ENCODE assay signal across 15 cellular contexts in genomic region chr2:178177066-178177679, GRCh38. TPM values are rescaled to one million over a fixed set of nuclear protein-coding genes. Genes with fewer than 3 reads are reported as not detected.
DNase-seq lines count a peak whose midpoint lies in the region; ATAC-seq, FAIRE-seq and TF ChIP-seq lines count a peak whose summit lies in the region.
"Had no signal": no experiment of that assay in that cellular context is flagged by ENCODE, and none has a peak within 500 bp of the region (broad histone marks: within the 10 kb centered on the region; RNA-seq: fewer than 3 reads in every experiment).

No MANE protein-coding gene starts in this region.

- no peak overlapping the region for H2AK5ac ChIP-seq in H1 (ENCODE audit: low read depth, low read length)

- POLR2A ChIA-PET in H1 (lab: Charles Lee; ENCODE audit: partially characterized antibody) = interaction anchor here (0.6 to 0.9 kb wide), 2 partner anchors 16 to 71 kb away, joined by 3 read pairs; no protein-coding TSS in a partner anchor

- no peaks in the 10 kb centered on the region for H3K9me3 ChIP-seq in H1 (ENCODE audit: insufficient read depth in 2 of 2, low read depth in 1 of 2, low read length in 1 of 2)
- no peaks in the 10 kb centered on the region for H3K9me3 ChIP-seq in right cardiac atrium (ENCODE audit: control insufficient read depth, low read length)
- H3K9me3 ChIP-seq: BE2C, psoas muscle had no signal

- H3K79me1 ChIP-seq in H1 (ENCODE audit: low read depth, low read length) = no peaks in the 10 kb centered on the region

- no peak for TF ChIP-seq CTCF in H1 (IDR thresholded peaks at IDR 0.05; ENCODE audit: control extremely low read depth in 1 of 3, insufficient read depth in 1 of 3, low read depth in 1 of 3, low read length in 3 of 3)

- no peak overlapping the region for H3K14ac ChIP-seq in H1 (ENCODE audit: insufficient read length)

- peaks cover 2% of the 10 kb centered on the region; the same call in 1 of the 2 replicates for H3K23me2 ChIP-seq in H1 (ENCODE audit: low read depth, low read length)

- H3K9ac ChIP-seq in H1 (replicated peaks in 1 of 4; ENCODE audit: extremely low read depth in 1 of 4, low read depth in 3 of 4, low read length in 3 of 4) = no peak overlapping the region

- in situ Hi-C loops in ACHN (cut with HindIII; ENCODE audit: low pct_ligation_motif_present, low pct_unique_long_range_greater_than_20kb, low sequenced_read_pairs) = no loop called here

- no peaks in the 10 kb centered on the region for H3K79me2 ChIP-seq in H1 (ENCODE audit: control insufficient read depth in 1 of 2, insufficient read depth in 2 of 2, low read length in 2 of 2)

- no peak overlapping the region for H2BK20ac ChIP-seq in H1 (ENCODE audit: low read length)

- H3K18ac ChIP-seq in H1 (ENCODE audit: extremely low read depth, low read length) = no peak overlapping the region

- H3K36me3 ChIP-seq in H1 (ENCODE audit: control insufficient read depth in 2 of 4, insufficient read depth in 4 of 4, low read length in 3 of 4) = no peaks in the 10 kb centered on the region
- H3K36me3 ChIP-seq: BE2C had no signal

- H2BK12ac ChIP-seq in H1 (ENCODE audit: low read depth, low read length) = no peak overlapping the region

- no peak for TF ChIP-seq POLR2A in H1 (IDR thresholded peaks at IDR 0.05; ENCODE audit: control extremely low read depth in 1 of 2, low read depth in 2 of 2, low read length in 2 of 2)

- H3K4me1 ChIP-seq in H1 (replicated peaks in 1 of 4; ENCODE audit: control insufficient read depth in 3 of 4, insufficient read depth in 4 of 4, low read length in 3 of 4) = no peaks in the 10 kb centered on the region
- H3K4me1 ChIP-seq in right cardiac atrium (ENCODE audit: control insufficient read depth, insufficient read depth, low read length) = no peaks in the 10 kb centered on the region
- H3K4me1 ChIP-seq: BE2C, psoas muscle had no signal

- no peak for TF ChIP-seq RAD21 in H1 (IDR thresholded peaks at IDR 0.05 in 1 of 2, conservative IDR thresholded peaks at IDR 0.05 in 1 of 2; ENCODE audit: low read depth in 2 of 2, low read length in 2 of 2)

- DNase-seq in ACHN (peak; percentile 43), HCEC 1CT (peak; percentile 80), SIG-M5 (lab: John Stamatoyannopoulos, UW) (peak; percentile 19), H1 (ENCODE audit: low read depth in 1 of 2, low spot score in 2 of 2) (no peak), NCI-H1436 (lab: John Stamatoyannopoulos, UW) (no peak), left ventricle myocardium superior (no peak), right cardiac atrium (no peak)
- DNase-seq: activated CD4-positive, alpha-beta T cell treated with anti-CD3 and anti-CD28 coated beads, Interleukin-2, amount 10 ng/mL, durations not matched to agents 7 days and 5 days; activated T-cell treated with anti-CD3 and anti-CD28 coated beads, Interleukin-2, amount 50 U/mL, for 72 hours; anterior cingulate cortex; BE2C; head of caudate nucleus; psoas muscle; stimulated activated CD4-positive, alpha-beta T cell treated with anti-CD3 and anti-CD28 coated beads, Interleukin-2, amount 100 ng/mL, for 24 hours had no signal

- H4K5ac ChIP-seq in H1 (ENCODE audit: insufficient read length, low read depth, low read length) = no peak overlapping the region

- H4K8ac ChIP-seq in H1 (ENCODE audit: extremely low read depth, insufficient read depth, low read length) = no peak overlapping the region

- no peak overlapping the region for H3K4ac ChIP-seq in H1 (replicated peaks; ENCODE audit: insufficient read length, low read depth, low read length)

- H4K20me1 ChIP-seq in H1 (replicated peaks in 1 of 2; ENCODE audit: control insufficient read depth in 1 of 2, insufficient read depth in 2 of 2, low read length in 2 of 2) = no peaks in the 10 kb centered on the region

- H3K27ac ChIP-seq in H1 (ENCODE audit: low read depth, low read length) = no peak overlapping the region
- H3K27ac ChIP-seq in right cardiac atrium (ENCODE audit: low read length) = no peak overlapping the region
- H3K27ac ChIP-seq: psoas muscle had no signal

- peak overlapping the region; percentile 45; the same call in 1 of the 2 replicates for H2AFZ ChIP-seq in H1 (ENCODE audit: low read length)

- H4K91ac ChIP-seq in H1 (replicated peaks; ENCODE audit: insufficient read length, low read length) = no peak overlapping the region

- no peaks in the 10 kb centered on the region for H3K27me3 ChIP-seq in H1 (replicated peaks in 1 of 4; ENCODE audit: control insufficient read depth in 3 of 4, extremely low read depth in 1 of 4, insufficient read depth in 3 of 4, low read length in 3 of 4)
- H3K27me3 ChIP-seq in right cardiac atrium (ENCODE audit: control insufficient read depth, insufficient read depth) = no peaks in the 10 kb centered on the region
- H3K27me3 ChIP-seq: BE2C had no signal

- H3K4me2 ChIP-seq in H1 (ENCODE audit: insufficient read depth in 1 of 2, low read depth in 2 of 2, low read length in 2 of 2) = no peak overlapping the region

- WGBS in H1 (ENCODE audit: extremely low coverage in 1 of 2, insufficient coverage in 1 of 2, insufficient read length in 1 of 2, insufficient replicate concordance in 2 of 2, low coverage in 1 of 2, low lambda C conversion rate in 2 of 2, missing lambda C conversion rate in 1 of 2), 2 experiments = 79 to 100% methylated on average over 1 of the region's 1 CpG
- 77% methylated on average over 1 of the region's 1 CpG for WGBS in right cardiac atrium

- no peak overlapping the region for H2BK15ac ChIP-seq in H1 (ENCODE audit: low read length)

- H2BK120ac ChIP-seq in H1 (replicated peaks; ENCODE audit: low read depth, low read length) = no peak overlapping the region

- TF ChIP-seq EP300 in H1 (IDR thresholded peaks at IDR 0.05; ENCODE audit: borderline replicate concordance in 1 of 2, low read depth in 2 of 2, low read length in 2 of 2) = no peak

- H2BK5ac ChIP-seq in H1 (ENCODE audit: low read depth, low read length) = no peak overlapping the region

- H3K56ac ChIP-seq in H1 (replicated peaks; ENCODE audit: insufficient read length, low read depth, low read length) = no peak overlapping the region

- FAIRE-seq in H1 (lab: Jason Lieb, UNC) = no peak

- CTCF ChIA-PET in H1 (lab: Charles Lee; ENCODE audit: partially characterized antibody) = interaction anchor here (0.7 kb wide), 1 partner anchor 35 kb away, joined by 3 read pairs; no protein-coding TSS in a partner anchor

- H3K23ac ChIP-seq in H1 (ENCODE audit: insufficient read length) = no peak overlapping the region

- intact Hi-C loops in left ventricle myocardium superior (cut with micrococcal nuclease) = no loop called here
- intact Hi-C loops in right cardiac atrium (cut with DNase I) = loop anchor here in 1 of 4 donors (10.0 kb wide), 1 partner anchor 62 kb away; the partner anchor contains the start of gene RBM45

- ATAC-seq in left ventricle myocardium superior (no peak), right cardiac atrium (no peak), GM21576 (IDR thresholded peaks at IDR 0.05; ENCODE audit: unreplicated experiment) (no peak)
- ATAC-seq: activated T-cell treated with anti-CD3 and anti-CD28 coated beads, Interleukin-2, amount 50 U/mL, for 72 hours; psoas muscle had no signal

- no peak overlapping the region for H3K4me3 ChIP-seq in H1 (ENCODE audit: extremely low read depth in 1 of 4, insufficient read depth in 2 of 4, low read depth in 3 of 4, low read length in 4 of 4)
- H3K4me3 ChIP-seq in right cardiac atrium (ENCODE audit: low read length) = no peak overlapping the region
- H3K4me3 ChIP-seq: psoas muscle had no signal

TF ChIP-seq in H1, 55 proteins besides CTCF, POLR2A, EP300 and RAD21:
- no peak for TF ChIP-seq BACH1 (IDR thresholded peaks at IDR 0.05; ENCODE audit: low read length)
- TF ChIP-seq TBP (IDR thresholded peaks at IDR 0.05; ENCODE audit: low read depth, low read length) = no peak

RNA-seq across cellular contexts. Expression of gene OSBPL6, which starts 17.1 kb away (rescaled TPM):
- total RNA-seq in H1 (2021; fragmentation: NEBNext Ultra II Directional; extraction: Animal tissue kit (Norgen Biotek cat#: 25700)) = 5.6 and 7.2 TPM in 2 replicates
- polyA plus RNA-seq in H1 (2011; rRNA removed) = 1.5 and 1.7 TPM in 2 replicates
- 2.5 TPM for polyA plus RNA-seq in H1 (2011; cell fraction: cytosol; rRNA removed)
- 3.5 TPM for polyA plus RNA-seq in H1 (2011; cell fraction: nucleus; rRNA removed)
- polyA plus RNA-seq in H1 (2012, experiment 1 of 2) = 2.9 to 4.0 TPM (median 3.6 TPM) in 4 replicates
- 0.13 TPM for polyA plus RNA-seq in H1 (2012, experiment 2 of 2)
- 3.1 TPM for polyA plus RNA-seq in H1 (2013, experiment 1 of 2)
- 2.9 TPM for polyA plus RNA-seq in H1 (2013, experiment 2 of 2)
- 6.0 and 7.0 TPM in 2 replicates for polyA minus RNA-seq in H1 (2011; rRNA and poly(A)+ RNA removed)
- polyA minus RNA-seq in H1 (2011; cell fraction: cytosol; rRNA and poly(A)+ RNA removed) = 7.1 TPM
- polyA minus RNA-seq in H1 (2011; cell fraction: nucleus; rRNA and poly(A)+ RNA removed) = 12.2 TPM
- total RNA-seq in left ventricle myocardium superior = 4.6 TPM
- 1 to 10 TPM; 6.4 to 8.2 (median 7.4) TPM for total RNA-seq in right cardiac atrium
- polyA plus RNA-seq in right cardiac atrium = 2.3 TPM

Comparison
In these comparisons a context has a peak if more than half of its experiments do, and no peak if none do; other contexts are left out.
1. DNase-seq: peak in ACHN (single experiment), HCEC 1CT (single experiment) and SIG-M5 (single experiment); none in H1 (0 of 2), NCI-H1436 (single experiment), left ventricle myocardium superior (single experiment) and right cardiac atrium (0 of 3).